17 cellular contexts compared by ENCODE assay signal in the genomic region with DNA sequence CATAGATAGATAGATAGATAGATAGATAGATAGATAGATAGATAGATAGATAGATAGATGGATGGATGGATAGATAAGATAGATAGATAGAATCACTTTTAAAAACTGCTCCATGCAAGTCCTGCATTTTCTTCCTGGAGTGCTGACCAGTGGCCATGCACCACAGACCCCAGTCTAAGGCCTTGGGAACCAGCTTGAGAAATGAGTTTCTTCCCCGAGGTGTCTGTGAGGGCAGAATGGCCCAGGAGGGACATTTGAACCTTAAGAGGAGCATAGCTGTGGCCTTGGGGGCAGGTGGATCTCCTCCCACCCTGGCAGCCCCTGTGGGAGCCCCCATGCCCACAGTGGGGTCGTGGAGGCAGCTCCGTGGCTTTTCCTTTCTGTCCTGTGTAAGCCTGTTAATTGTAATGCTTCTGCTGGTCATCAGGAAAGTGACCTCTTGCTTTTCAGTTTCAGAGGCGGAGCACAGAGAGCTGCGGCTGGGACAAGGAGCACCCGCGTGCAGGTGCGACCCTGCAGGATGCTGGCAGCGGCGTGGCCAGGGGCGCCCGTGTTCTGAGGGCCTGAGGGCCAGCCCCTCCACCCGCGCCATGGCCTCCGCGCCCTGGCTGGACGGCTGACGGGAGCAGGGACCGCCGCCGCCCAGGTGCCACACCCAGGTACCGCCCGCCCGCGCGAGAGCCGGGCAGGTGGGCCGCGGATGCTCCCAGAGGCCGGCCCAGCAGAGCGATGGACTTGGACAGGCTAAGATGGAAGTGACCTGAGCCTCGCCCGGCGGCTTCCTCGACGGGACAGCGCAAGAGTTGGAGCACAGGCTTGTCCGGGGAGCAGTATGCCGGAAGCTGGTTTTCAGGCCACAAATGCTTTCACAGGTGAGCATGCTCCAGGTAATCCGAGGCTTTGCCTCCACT.
DNase-seq lines count a peak whose midpoint lies in the region; ATAC-seq and TF ChIP-seq lines count a peak whose summit lies in the region.
"Had no signal": no experiment of that assay in that cellular context is flagged by ENCODE, and none has a peak within 500 bp of the region (broad histone marks: within the 10 kb centered on the region; RNA-seq: fewer than 3 reads in every experiment).

No MANE protein-coding gene starts in this region.

- peaks cover 5% of the 10 kb centered on the region for H3F3A ChIP-seq in smooth muscle cell (ENCODE audit: low read depth)

- H3K4me2 ChIP-seq in smooth muscle cell: peak overlapping the region; percentile 52
- H3K4me2 ChIP-seq: KMS-11 had no signal

- WGBS in smooth muscle cell (ENCODE audit: low lambda C conversion rate): 97% methylated on average over 38 of the region's 40 CpGs

- peaks cover 5% of the 10 kb centered on the region for H3K9me3 Mint-ChIP-seq in activated naive CD8-positive, alpha-beta T cell treated with anti-CD3 and anti-CD28 coated beads for 36 hours
- H3K9me3 Mint-ChIP-seq: H9 had no signal

- H3K4me1 ChIP-seq in smooth muscle cell (ENCODE audit: low read depth): peaks cover 6% of the 10 kb centered on the region

- H3K27me3 Mint-ChIP-seq in T-helper 17 cell: no peaks in the 10 kb centered on the region
- no peaks in the 10 kb centered on the region for H3K27me3 Mint-ChIP-seq in activated naive CD8-positive, alpha-beta T cell treated with anti-CD3 and anti-CD28 coated beads for 36 hours

- TF ChIP-seq CTCF in smooth muscle cell (IDR thresholded peaks at IDR 0.05; ENCODE audit: borderline replicate concordance, insufficient read depth, poor library complexity, severe bottlenecking): no peak

- H3K4me3 ChIP-seq in smooth muscle cell: no peak overlapping the region

- peak overlapping the region; percentile 88 for H3K27ac ChIP-seq in smooth muscle cell (ENCODE audit: low read depth)
- H3K27ac ChIP-seq: 22Rv1, KMS-11 had no signal

- H3K79me2 ChIP-seq in smooth muscle cell (ENCODE audit: low read depth): peaks cover 65% of the 10 kb centered on the region

- H2AFZ ChIP-seq in smooth muscle cell (ENCODE audit: low read depth): no peak overlapping the region

- no peaks in the 10 kb centered on the region for H3K9me3 ChIP-seq in T-helper 17 cell (ENCODE audit: control insufficient read depth, low read length, poor library complexity, severe bottlenecking)
- H3K9me3 ChIP-seq in smooth muscle cell (replicated peaks; ENCODE audit: low read depth): no peaks in the 10 kb centered on the region

- peak; percentile 44 for DNase-seq in activated CD8-positive, alpha-beta memory T cell treated with anti-CD3 and anti-CD28 coated beads for 24 hours
- DNase-seq in activated CD8-positive, alpha-beta memory T cell treated with anti-CD3 and anti-CD28 coated beads, Interleukin-2, amount 50 U/mL, for 4 hours: no peak
- DNase-seq in T-helper 17 cell: no peak
- peak; percentile 48 for DNase-seq in islet precursor cell
- DNase-seq in smooth muscle cell (lab: John Stamatoyannopoulos, UW; ENCODE audit: unreplicated experiment): no peak
- DNase-seq in OCI-M1 (lab: John Stamatoyannopoulos, UW): no peak
- no peak for DNase-seq in GDM1 (lab: John Stamatoyannopoulos, UW)
- DNase-seq in activated naive CD8-positive, alpha-beta T cell treated with anti-CD3 and anti-CD28 coated beads for 36 hours: no peak
- DNase-seq: DMS153, H9, NCI-H1092 treated with DMSO at 0.1 percent for 48 hours, NCI-H1694, NCI-H345, NCI-H526 treated with DMSO at 0.1 percent for 48 hours, PC-3 had no signal

- H3K36me3 Mint-ChIP-seq in T-helper 17 cell (ENCODE audit: low read depth): no peaks in the 10 kb centered on the region
- H3K36me3 Mint-ChIP-seq in activated naive CD8-positive, alpha-beta T cell treated with anti-CD3 and anti-CD28 coated beads for 36 hours: peaks cover 15% of the 10 kb centered on the region

- H3K27ac Mint-ChIP-seq in T-helper 17 cell: peak overlapping the region; percentile 77
- H3K27ac Mint-ChIP-seq in activated naive CD8-positive, alpha-beta T cell treated with anti-CD3 and anti-CD28 coated beads for 36 hours: no peak overlapping the region

- no peaks in the 10 kb centered on the region for H3K27me3 ChIP-seq in smooth muscle cell (ENCODE audit: low read depth)

- H3K4me1 Mint-ChIP-seq in T-helper 17 cell: peaks cover 51% of the 10 kb centered on the region
- H3K4me1 Mint-ChIP-seq in activated naive CD8-positive, alpha-beta T cell treated with anti-CD3 and anti-CD28 coated beads for 36 hours: peaks cover 34% of the 10 kb centered on the region

- H4K20me1 ChIP-seq in smooth muscle cell (ENCODE audit: low read depth): no peaks in the 10 kb centered on the region

- ATAC-seq in T-helper 17 cell: no peak
- ATAC-seq: PC-3 had no signal

- H3K4me3 Mint-ChIP-seq in T-helper 17 cell: no peak overlapping the region
- no peak overlapping the region for H3K4me3 Mint-ChIP-seq in activated naive CD8-positive, alpha-beta T cell treated with anti-CD3 and anti-CD28 coated beads for 36 hours
- H3K4me3 Mint-ChIP-seq: H9 had no signal

- H3K36me3 ChIP-seq in smooth muscle cell (ENCODE audit: low read depth): no peaks in the 10 kb centered on the region

- H3K9ac ChIP-seq in smooth muscle cell (ENCODE audit: low read depth): peak overlapping the region; percentile 66
- H3K9ac ChIP-seq: KMS-11 had no signal

Comparison
In these comparisons a context has a peak if more than half of its experiments do, and no peak if none do; other contexts are left out.
1. DNase-seq: peak in activated CD8-positive, alpha-beta memory T cell treated with anti-CD3 and anti-CD28 coated beads for 24 hours (single experiment) and islet precursor cell (single experiment); none in activated CD8-positive, alpha-beta memory T cell treated with anti-CD3 and anti-CD28 coated beads, Interleukin-2, amount 50 U/mL, for 4 hours (single experiment), T-helper 17 cell (0 of 3), smooth muscle cell (single experiment), OCI-M1 (single experiment), GDM1 (single experiment) and activated naive CD8-positive, alpha-beta T cell treated with anti-CD3 and anti-CD28 coated beads for 36 hours (single experiment).